1 cellular context compared by ENCODE assay signal in the genomic region with DNA sequence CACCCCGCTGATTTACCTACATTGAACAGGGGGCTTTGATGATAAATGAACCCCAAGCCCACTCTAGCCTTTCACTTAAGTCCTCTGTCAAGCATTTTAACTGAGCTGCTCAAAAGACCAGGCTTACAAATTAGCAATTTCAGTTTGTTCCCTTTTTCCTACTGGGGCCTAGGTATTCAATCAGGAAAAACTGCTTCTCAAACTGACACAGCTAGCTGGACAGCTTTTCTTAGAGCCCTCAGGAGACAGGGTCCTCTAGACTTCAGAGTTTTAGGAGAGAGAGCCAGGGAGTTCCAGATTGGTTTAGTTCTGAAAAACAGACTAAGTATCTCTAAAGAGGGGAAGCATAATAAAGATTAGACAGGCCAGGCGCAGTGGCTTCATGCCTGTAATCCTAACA.
TF ChIP-seq lines count a peak whose summit lies in the region.

No MANE protein-coding gene starts in this region.

TF ChIP-seq in K562, 482 proteins besides CTCF, POLR2A, EP300 and RAD21:
- TF ChIP-seq DPF2 (IDR thresholded peaks at IDR 0.05), result 0 out of 2 replicates have a peak, but pooled peaks have one; percentile 22
- TF ChIP-seq, protein P1, sequence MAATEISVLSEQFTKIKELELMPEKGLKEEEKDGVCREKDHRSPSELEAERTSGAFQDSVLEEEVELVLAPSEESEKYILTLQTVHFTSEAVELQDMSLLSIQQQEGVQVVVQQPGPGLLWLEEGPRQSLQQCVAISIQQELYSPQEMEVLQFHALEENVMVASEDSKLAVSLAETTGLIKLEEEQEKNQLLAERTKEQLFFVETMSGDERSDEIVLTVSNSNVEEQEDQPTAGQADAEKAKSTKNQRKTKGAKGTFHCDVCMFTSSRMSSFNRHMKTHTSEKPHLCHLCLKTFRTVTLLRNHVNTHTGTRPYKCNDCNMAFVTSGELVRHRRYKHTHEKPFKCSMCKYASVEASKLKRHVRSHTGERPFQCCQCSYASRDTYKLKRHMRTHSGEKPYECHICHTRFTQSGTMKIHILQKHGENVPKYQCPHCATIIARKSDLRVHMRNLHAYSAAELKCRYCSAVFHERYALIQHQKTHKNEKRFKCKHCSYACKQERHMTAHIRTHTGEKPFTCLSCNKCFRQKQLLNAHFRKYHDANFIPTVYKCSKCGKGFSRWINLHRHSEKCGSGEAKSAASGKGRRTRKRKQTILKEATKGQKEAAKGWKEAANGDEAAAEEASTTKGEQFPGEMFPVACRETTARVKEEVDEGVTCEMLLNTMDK (IDR thresholded peaks at IDR 0.05; ENCODE audit: borderline replicate concordance, insufficient read depth, low read depth, low read length, poor library complexity, severe bottlenecking), result no peak
